ENCODE assay signal across 8 cellular contexts in genomic region chr1:43932786-43933385, GRCh38. TPM values are rescaled to one million over a fixed set of nuclear protein-coding genes. Genes with fewer than 3 reads are reported as not detected.
DNase-seq lines count a peak whose midpoint lies in the region; ATAC-seq and TF ChIP-seq lines count a peak whose summit lies in the region.

No MANE protein-coding gene starts in this region.

- H3K36me3 ChIP-seq in SJCRH30 = no peaks in the 10 kb centered on the region
- H3K36me3 ChIP-seq in smooth muscle cell (ENCODE audit: low read depth) = no peaks in the 10 kb centered on the region

- WGBS in smooth muscle cell (ENCODE audit: low lambda C conversion rate) = 37% methylated on average over 7 of the region's 8 CpGs

- H3K4me3 ChIP-seq in SJCRH30 = peak overlapping the region; percentile 59
- peak overlapping the region; percentile 37 for H3K4me3 ChIP-seq in fibroblast of the aortic adventitia (ENCODE audit: low read depth, low read length)
- peak overlapping the region; percentile 52 for H3K4me3 ChIP-seq in smooth muscle cell

- no peaks in the 10 kb centered on the region for H3F3A ChIP-seq in smooth muscle cell (ENCODE audit: low read depth)

- TF ChIP-seq CTCF in fibroblast of the aortic adventitia (IDR thresholded peaks at IDR 0.05; ENCODE audit: insufficient read depth, low read length) (no peak), smooth muscle cell (IDR thresholded peaks at IDR 0.05; ENCODE audit: borderline replicate concordance, insufficient read depth, poor library complexity, severe bottlenecking) (no peak)

- H3K27me3 ChIP-seq in SJCRH30 (no peaks in the 10 kb centered on the region), smooth muscle cell (ENCODE audit: low read depth) (peaks cover 16% of the 10 kb centered on the region)

- no peaks in the 10 kb centered on the region for H3K79me2 ChIP-seq in smooth muscle cell (ENCODE audit: low read depth)

- no peak overlapping the region for H2AFZ ChIP-seq in smooth muscle cell (ENCODE audit: low read depth)

- H3K27ac ChIP-seq in SJCRH30 (no peak overlapping the region), smooth muscle cell (ENCODE audit: low read depth) (no peak overlapping the region)

- DNase-seq in DMS53 (lab: John Stamatoyannopoulos, UW) = peak; percentile 65
- DNase-seq in DMS53 treated with DMSO at 0.1 percent for 48 hours (lab: John Stamatoyannopoulos, UW; ENCODE audit: unreplicated experiment) = no peak
- no peak for DNase-seq in SJCRH30
- peak; percentile 49 for DNase-seq in fibroblast of the aortic adventitia (ENCODE audit: low read depth)
- DNase-seq in smooth muscle cell (lab: John Stamatoyannopoulos, UW; ENCODE audit: unreplicated experiment) = no peak
- DNase-seq in NCI-H187 treated with DMSO at 0.1 percent for 48 hours (lab: John Stamatoyannopoulos, UW) = no peak

- H3K4me1 ChIP-seq in SJCRH30 (peaks cover 21% of the 10 kb centered on the region), smooth muscle cell (ENCODE audit: low read depth) (no peaks in the 10 kb centered on the region)

- H3K9ac ChIP-seq in smooth muscle cell (ENCODE audit: low read depth) = no peak overlapping the region

- H4K20me1 ChIP-seq in smooth muscle cell (ENCODE audit: low read depth) = no peaks in the 10 kb centered on the region

- ATAC-seq in HG03139 (IDR thresholded peaks at IDR 0.05; ENCODE audit: unreplicated experiment) (no peak), HG03439 (IDR thresholded peaks at IDR 0.05; ENCODE audit: unreplicated experiment) (no peak)

- H3K9me3 ChIP-seq in SJCRH30 (replicated peaks) (no peaks in the 10 kb centered on the region), smooth muscle cell (replicated peaks; ENCODE audit: low read depth) (no peaks in the 10 kb centered on the region)

- H3K4me2 ChIP-seq in smooth muscle cell = peak overlapping the region; percentile 91

RNA-seq across cellular contexts. Expression of gene ARTN, which starts 0.7 kb away (rescaled TPM):
- 2.8 and 3.0 TPM in 2 replicates for total RNA-seq in SJCRH30 (2014; rRNA removed; shearing (Covaris generic))
- total RNA-seq in fibroblast of the aortic adventitia (ENCODE audit: low replicate concordance) = not detected in 2 replicates
- 0.36 TPM in 1 of 2 replicates, not detected in the other for total RNA-seq in smooth muscle cell
- 0.27 and 0.34 TPM in 2 replicates for polyA plus RNA-seq in smooth muscle cell

RNA-seq across cellular contexts. Expression of gene IPO13, which starts 13.9 kb away (rescaled TPM):
- total RNA-seq in SJCRH30 (2014; rRNA removed; shearing (Covaris generic)) = 15.4 and 17.7 TPM in 2 replicates
- 16.2 and 20.8 TPM in 2 replicates for total RNA-seq in fibroblast of the aortic adventitia (ENCODE audit: low replicate concordance)
- 10.4 and 11.2 TPM in 2 replicates for total RNA-seq in smooth muscle cell
- polyA plus RNA-seq in smooth muscle cell = 19.3 and 21.2 TPM in 2 replicates

RNA-seq across cellular contexts. Expression of gene DPH2, which starts 36.9 kb away (rescaled TPM):
- total RNA-seq in SJCRH30 (2014; rRNA removed; shearing (Covaris generic)) = 45.4 and 47.9 TPM in 2 replicates
- total RNA-seq in fibroblast of the aortic adventitia (ENCODE audit: low replicate concordance) = 15.1 and 15.6 TPM in 2 replicates
- total RNA-seq in smooth muscle cell = 9.8 and 23.5 TPM in 2 replicates
- 20.3 and 26.5 TPM in 2 replicates for polyA plus RNA-seq in smooth muscle cell

RNA-seq across cellular contexts. Expression of gene ATP6V0B, which starts 41.9 kb away (rescaled TPM):
- total RNA-seq in SJCRH30 (2014; rRNA removed; shearing (Covaris generic)) = 89.7 and 109 TPM in 2 replicates
- total RNA-seq in fibroblast of the aortic adventitia (ENCODE audit: low replicate concordance) (47.3 and 53.1 TPM in 2 replicates), smooth muscle cell (95.3 and 106 TPM in 2 replicates)
- 203 and 222 TPM in 2 replicates for polyA plus RNA-seq in smooth muscle cell

RNA-seq across cellular contexts. Expression of gene B4GALT2, which starts 46.1 kb away (rescaled TPM):
- total RNA-seq in SJCRH30 (2014; rRNA removed; shearing (Covaris generic)) = 65.9 and 67.4 TPM in 2 replicates
- total RNA-seq in fibroblast of the aortic adventitia (ENCODE audit: low replicate concordance) (19.7 and 99.1 TPM in 2 replicates), smooth muscle cell (52.4 and 67.0 TPM in 2 replicates)
- 113 and 135 TPM in 2 replicates for polyA plus RNA-seq in smooth muscle cell

Comparison
In these comparisons a context has a peak if more than half of its experiments do, and no peak if none do; other contexts are left out.
1. DNase-seq: peak in DMS53 (single experiment) and fibroblast of the aortic adventitia (single experiment); none in DMS53 treated with DMSO at 0.1 percent for 48 hours (single experiment), SJCRH30 (0 of 2), smooth muscle cell (single experiment) and NCI-H187 treated with DMSO at 0.1 percent for 48 hours (single experiment).
2. Peak in every context shown above with its lines, with median percentiles within 50 percentile points of each other: H3K4me3 ChIP-seq.